In genomic region chr6:41700577-41701347, GRCh38 we compare ENCODE assay signal across 1 cellular context.
TF ChIP-seq lines count a peak whose summit lies in the region.

No MANE protein-coding gene starts in this region.

TF ChIP-seq in H1, 55 proteins besides CTCF, POLR2A, EP300 and RAD21:
- TF ChIP-seq, protein P1, sequence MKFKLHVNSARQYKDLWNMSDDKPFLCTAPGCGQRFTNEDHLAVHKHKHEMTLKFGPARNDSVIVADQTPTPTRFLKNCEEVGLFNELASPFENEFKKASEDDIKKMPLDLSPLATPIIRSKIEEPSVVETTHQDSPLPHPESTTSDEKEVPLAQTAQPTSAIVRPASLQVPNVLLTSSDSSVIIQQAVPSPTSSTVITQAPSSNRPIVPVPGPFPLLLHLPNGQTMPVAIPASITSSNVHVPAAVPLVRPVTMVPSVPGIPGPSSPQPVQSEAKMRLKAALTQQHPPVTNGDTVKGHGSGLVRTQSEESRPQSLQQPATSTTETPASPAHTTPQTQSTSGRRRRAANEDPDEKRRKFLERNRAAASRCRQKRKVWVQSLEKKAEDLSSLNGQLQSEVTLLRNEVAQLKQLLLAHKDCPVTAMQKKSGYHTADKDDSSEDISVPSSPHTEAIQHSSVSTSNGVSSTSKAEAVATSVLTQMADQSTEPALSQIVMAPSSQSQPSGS (IDR thresholded peaks at IDR 0.05; ENCODE audit: low read length) = no peak
- TF ChIP-seq RBBP5 (IDR thresholded peaks at IDR 0.05; ENCODE audit: borderline replicate concordance, low read depth, low read length) (no peak), SP2 (IDR thresholded peaks at IDR 0.05; ENCODE audit: low read length) (no peak), SUZ12 (IDR thresholded peaks at IDR 0.05; ENCODE audit: low read length) (no peak), SAP30 (IDR thresholded peaks at IDR 0.05; ENCODE audit: insufficient read depth, insufficient replicate concordance, low read length) (no peak), EGR1 (IDR thresholded peaks at IDR 0.05; ENCODE audit: borderline replicate concordance, low read depth, low read length) (no peak)
- TF ChIP-seq, protein P2, sequence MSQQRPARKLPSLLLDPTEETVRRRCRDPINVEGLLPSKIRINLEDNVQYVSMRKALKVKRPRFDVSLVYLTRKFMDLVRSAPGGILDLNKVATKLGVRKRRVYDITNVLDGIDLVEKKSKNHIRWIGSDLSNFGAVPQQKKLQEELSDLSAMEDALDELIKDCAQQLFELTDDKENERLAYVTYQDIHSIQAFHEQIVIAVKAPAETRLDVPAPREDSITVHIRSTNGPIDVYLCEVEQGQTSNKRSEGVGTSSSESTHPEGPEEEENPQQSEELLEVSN (IDR thresholded peaks at IDR 0.05) = no peak
- TF ChIP-seq, protein P3, sequence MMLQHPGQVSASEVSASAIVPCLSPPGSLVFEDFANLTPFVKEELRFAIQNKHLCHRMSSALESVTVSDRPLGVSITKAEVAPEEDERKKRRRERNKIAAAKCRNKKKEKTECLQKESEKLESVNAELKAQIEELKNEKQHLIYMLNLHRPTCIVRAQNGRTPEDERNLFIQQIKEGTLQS (IDR thresholded peaks at IDR 0.05; ENCODE audit: insufficient read depth, low read depth, low read length) = no peak
